Comparison of ENCODE assay signal across 21 cellular contexts in genomic region chr15:26537653-26538052, GRCh38.
"Had no signal": no experiment of that assay in that cellular context is flagged by ENCODE, and none has a peak within 500 bp of the region (broad histone marks: within the 10 kb centered on the region; RNA-seq: fewer than 3 reads in every experiment).

No MANE protein-coding gene starts in this region.

- H3K4me3 ChIP-seq: heart right ventricle, hepatocyte, left ventricle myocardium inferior, lung, pancreas, right atrium auricular region, smooth muscle cell, transverse colon, upper lobe of left lung, vagina had no signal

- H3K4me1 ChIP-seq: heart right ventricle, left ventricle myocardium inferior, pancreas, right atrium auricular region, transverse colon, upper lobe of left lung, vagina had no signal

- H3K9me3 ChIP-seq: pancreas, right atrium auricular region, upper lobe of left lung, vagina had no signal

- ATAC-seq: heart right ventricle; naive thymus-derived CD4-positive, alpha-beta T cell; natural killer cell treated with Interleukin-12 subunit alpha and Interleukin-12 subunit beta and Interleukin-15 and Interleukin-18, amount 100 ng/mL, for 72 hours; pancreas; stimulated activated memory B cell treated with anti-CD40 and anti-IgM and Interleukin-4, amounts not matched to agents 10 μg/mL and 1 μg/mL and 100 μg/mL, for 72 hours; stimulated activated naive CD8-positive, alpha-beta T cell treated with anti-CD3 and anti-CD28 coated beads, Interleukin-15, amount 100 ng/mL, for 72 hours had no signal

- H3K27ac ChIP-seq: heart right ventricle, hepatocyte, left ventricle myocardium inferior, pancreas, right atrium auricular region, transverse colon, upper lobe of left lung, vagina had no signal

- H3K27me3 ChIP-seq: heart right ventricle, hepatocyte, pancreas, right atrium auricular region, transverse colon, upper lobe of left lung, vagina had no signal

- H3K36me3 ChIP-seq: heart right ventricle, left ventricle myocardium inferior, pancreas, right atrium auricular region, transverse colon, upper lobe of left lung, vagina had no signal

- DNase-seq: heart right ventricle; islet precursor cell; left ventricle myocardium inferior; naive thymus-derived CD4-positive, alpha-beta T cell; pancreas; stimulated activated CD4-positive, alpha-beta T cell treated with anti-CD3 and anti-CD28 coated beads, Interleukin-1b, Interleukin-23, amount 100 ng/mL, for 48 hours; stimulated activated CD4-positive, alpha-beta T cell treated with anti-CD3 and anti-CD28 coated beads, Interleukin-2, amount 100 ng/mL, for 48 hours; stimulated activated CD4-positive, alpha-beta T cell treated with anti-CD3 and anti-CD28 coated beads, Interleukin-4, amount 100 ng/mL, for 4 hours; stimulated activated CD8-positive, alpha-beta memory T cell treated with anti-CD3 and anti-CD28 coated beads, Interleukin-4, amount 100 ng/mL, for 48 hours; stimulated activated naive CD4-positive, alpha-beta T cell treated with Interleukin-2 at 50 U/mL for 16 hours; stimulated activated naive CD8-positive, alpha-beta T cell treated with anti-CD3 and anti-CD28 coated beads, Interleukin-15, amount 100 ng/mL, for 72 hours; substantia nigra; transverse colon; upper lobe of left lung had no signal
